14 cellular contexts compared by ENCODE assay signal in the genomic region with DNA sequence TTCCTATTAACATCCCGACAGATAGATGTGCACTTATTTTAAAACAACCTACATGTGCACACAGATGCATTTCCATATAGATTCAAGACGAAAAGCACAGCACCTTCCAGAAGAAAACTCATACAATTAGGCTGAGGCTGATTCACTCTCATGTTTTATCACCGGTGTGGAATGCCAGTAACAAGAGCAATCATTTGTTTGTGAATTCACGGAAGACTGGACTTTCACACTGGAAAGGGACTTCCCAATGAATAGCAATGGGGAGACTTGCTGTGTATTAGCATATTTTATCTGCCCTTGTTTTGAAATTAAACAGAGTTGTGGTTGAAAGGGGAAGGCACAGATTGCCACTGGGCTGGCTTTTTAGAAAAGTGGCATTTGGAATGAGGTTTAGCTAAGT.
A peak's percentile ranks its signal among the peaks of the same experiment; 100 is the strongest.
DNase-seq lines count a peak whose midpoint lies in the region; ATAC-seq and TF ChIP-seq lines count a peak whose summit lies in the region.
"Had no signal": no experiment of that assay in that cellular context is flagged by ENCODE, and none has a peak within 500 bp of the region (broad histone marks: within the 10 kb centered on the region; RNA-seq: fewer than 3 reads in every experiment).

No MANE protein-coding gene starts in this region.

- no peaks in the 10 kb centered on the region for H3K36me3 Mint-ChIP-seq in naive thymus-derived CD8-positive, alpha-beta T cell
- H3K36me3 Mint-ChIP-seq: CD8-positive, alpha-beta T cell had no signal

- DNase-seq in EH (ENCODE audit: low read depth) (peak; percentile 92), T1000 (lab: John Stamatoyannopoulos, UW) (peak; percentile 33), foreskin fibroblast (peak; percentile 80 to 83), skeletal muscle cell (ENCODE audit: low read depth) (peak; percentile 76), SIG-M5 (lab: John Stamatoyannopoulos, UW) (no peak)
- DNase-seq in naive thymus-derived CD8-positive, alpha-beta T cell: no peak
- DNase-seq: CD8-positive, alpha-beta T cell; effector CD8-positive, alpha-beta T cell; NCI-H1048; NCI-H69; stimulated activated CD4-positive, alpha-beta T cell treated with anti-CD3 and anti-CD28 coated beads, Interleukin-4, amount 100 ng/mL, for 1 hour; stomach had no signal

- no peaks in the 10 kb centered on the region for H3K4me1 Mint-ChIP-seq in naive thymus-derived CD8-positive, alpha-beta T cell

- no peak overlapping the region for H3K4me3 ChIP-seq in foreskin fibroblast (ENCODE audit: low read depth in 1 of 2, low read length in 2 of 2)
- H3K4me3 ChIP-seq in skeletal muscle cell (ENCODE audit: low read depth, low read length): no peak overlapping the region
- H3K4me3 ChIP-seq: stomach had no signal

- no peak overlapping the region for H3K4me3 Mint-ChIP-seq in naive thymus-derived CD8-positive, alpha-beta T cell
- H3K4me3 Mint-ChIP-seq: CD8-positive, alpha-beta T cell had no signal

- H3K9me3 Mint-ChIP-seq in naive thymus-derived CD8-positive, alpha-beta T cell: no peaks in the 10 kb centered on the region
- H3K9me3 Mint-ChIP-seq: CD8-positive, alpha-beta T cell had no signal

- no peak overlapping the region for H3K27ac Mint-ChIP-seq in naive thymus-derived CD8-positive, alpha-beta T cell
- H3K27ac Mint-ChIP-seq: CD8-positive, alpha-beta T cell had no signal

- TF ChIP-seq CTCF in foreskin fibroblast (IDR thresholded peaks at IDR 0.05; ENCODE audit: low read depth, low read length): no peak

- ATAC-seq in GM19328 (IDR thresholded peaks at IDR 0.05; ENCODE audit: unreplicated experiment) (no peak), HG03342 (IDR thresholded peaks at IDR 0.05; ENCODE audit: unreplicated experiment) (no peak)
- no peak for ATAC-seq in naive thymus-derived CD8-positive, alpha-beta T cell
- ATAC-seq: CD8-positive, alpha-beta T cell had no signal

- POLR2A ChIA-PET in naive thymus-derived CD8-positive, alpha-beta T cell (lab: Charles Lee): no interaction called here

- peaks cover 13 to 32% (median 16%) of the 10 kb centered on the region in 5 donors for H3K27me3 Mint-ChIP-seq in naive thymus-derived CD8-positive, alpha-beta T cell

Comparison
In these comparisons a context has a peak if more than half of its experiments do, and no peak if none do; other contexts are left out.
1. DNase-seq: peak in EH (single experiment), T1000 (single experiment), foreskin fibroblast (2 of 2) and skeletal muscle cell (single experiment); none in SIG-M5 (single experiment) and naive thymus-derived CD8-positive, alpha-beta T cell (0 of 10).